ENCODE assay signal across 17 cellular contexts in genomic region chr6:10351678-10352220, GRCh38.
DNase-seq lines count a peak whose midpoint lies in the region; ATAC-seq and TF ChIP-seq lines count a peak whose summit lies in the region.
"Had no signal": no experiment of that assay in that cellular context is flagged by ENCODE, and none has a peak within 500 bp of the region (broad histone marks: within the 10 kb centered on the region; RNA-seq: fewer than 3 reads in every experiment).

No MANE protein-coding gene starts in this region.

- WGBS in GM23248 (ENCODE audit: low coverage in 1 of 2, low lambda C conversion rate in 2 of 2, missing lambda C conversion rate in 2 of 2), 2 experiments: 16 to 24% methylated on average over 16 of the region's 16 CpGs
- WGBS in esophagus, 2 donors: 56 to 67% methylated on average over 16 of the region's 16 CpGs
- no CpG with 5 or more reads among the region's 16 CpGs for WGBS in trophoblast cell (ENCODE audit: extremely low coverage, insufficient coverage, insufficient read length)

- H3K4me1 ChIP-seq in GM23248 (ENCODE audit: insufficient read depth) (no peaks in the 10 kb centered on the region), Panc1 (ENCODE audit: control insufficient read depth, insufficient read depth, low read length) (peaks cover 4% of the 10 kb centered on the region), esophagus (ENCODE audit: control insufficient read depth in 2 of 2, insufficient read depth in 2 of 2, low read length in 1 of 2) (no peaks in the 10 kb centered on the region), trophoblast cell (ENCODE audit: control insufficient read depth in 1 of 2, insufficient read depth in 2 of 2, low read length in 2 of 2) (peaks cover 0 to 5% of the 10 kb centered on the region in 2 experiments)
- H3K4me1 ChIP-seq: BLaER1, Peyer's patch had no signal

- ATAC-seq in Panc1: no peak
- ATAC-seq in activated T-cell treated with anti-CD3 and anti-CD28 coated beads, Interleukin-2, amount 50 U/mL, for 72 hours (replicated peaks in 1 of 2): no peak
- ATAC-seq: A549 had no signal

- H3K27ac ChIP-seq in GM23248: no peak overlapping the region
- peak overlapping the region; percentile 13; the same call in 1 of the 2 replicates for H3K27ac ChIP-seq in Panc1 (ENCODE audit: low read length)
- peak overlapping the region; percentile 34 to 39 for H3K27ac ChIP-seq in esophagus (ENCODE audit: low read depth in 2 of 2, low read length in 1 of 2)
- H3K27ac ChIP-seq in trophoblast cell (ENCODE audit: low read depth, low read length): no peak overlapping the region
- H3K27ac ChIP-seq: A549, BLaER1, Peyer's patch, SJSA1 had no signal

- CTCF ChIA-PET in Panc1 (lab: Charles Lee): no interaction called here
- CTCF ChIA-PET in GM10248 (lab: Yijun Ruan, JAX): no interaction called here

- POLR2A ChIA-PET in Panc1 (lab: Charles Lee): no interaction called here
- POLR2A ChIA-PET in GM10248 (lab: Yijun Ruan, JAX): no interaction called here

- peaks cover 4% of the 10 kb centered on the region for H3K79me1 ChIP-seq in trophoblast cell (ENCODE audit: low read length)

- H3K27me3 ChIP-seq in GM23248 (replicated peaks; ENCODE audit: insufficient read depth): no peaks in the 10 kb centered on the region
- no peaks in the 10 kb centered on the region for H3K27me3 ChIP-seq in Panc1 (ENCODE audit: control insufficient read depth, insufficient read depth, low read length)
- no peaks in the 10 kb centered on the region for H3K27me3 ChIP-seq in esophagus (ENCODE audit: control insufficient read depth in 1 of 2, insufficient read depth in 2 of 2, low read length in 2 of 2)
- H3K27me3 ChIP-seq in trophoblast cell (ENCODE audit: insufficient read depth, low read length): no peaks in the 10 kb centered on the region
- H3K27me3 ChIP-seq: BLaER1, Peyer's patch, SJSA1 had no signal

- H2BK120ac ChIP-seq in trophoblast cell (ENCODE audit: insufficient read depth, low read length, poor library complexity): no peak overlapping the region

- H2BK5ac ChIP-seq in trophoblast cell (ENCODE audit: low read depth, low read length, poor library complexity): no peak overlapping the region

- H2AFZ ChIP-seq in GM23248: peak overlapping the region; percentile 48; the same call in 1 of the 2 replicates
- no peak overlapping the region for H2AFZ ChIP-seq in trophoblast cell (ENCODE audit: insufficient read depth, low read length, poor library complexity)

- H3K4ac ChIP-seq in trophoblast cell (ENCODE audit: low read depth, low read length): no peak overlapping the region

- in situ Hi-C loops in GM23248 (cut with MboI): no loop called here
- in situ Hi-C loops in Panc1 (cut with HindIII; ENCODE audit: low pct_unique_long_range_greater_than_20kb, low sequenced_read_pairs): no loop called here

- H3K79me2 ChIP-seq in GM23248 (ENCODE audit: insufficient read depth) (no peaks in the 10 kb centered on the region), trophoblast cell (ENCODE audit: control insufficient read depth, insufficient read depth, low read length, poor library complexity) (no peaks in the 10 kb centered on the region)

- H3K36me3 ChIP-seq in GM23248 (ENCODE audit: low read depth): no peaks in the 10 kb centered on the region
- H3K36me3 ChIP-seq in Panc1 (ENCODE audit: control insufficient read depth, insufficient read depth, low read length): no peaks in the 10 kb centered on the region
- no peaks in the 10 kb centered on the region for H3K36me3 ChIP-seq in esophagus (ENCODE audit: control insufficient read depth in 2 of 2, insufficient read depth in 2 of 2, low read length in 1 of 2)
- no peaks in the 10 kb centered on the region for H3K36me3 ChIP-seq in trophoblast cell (ENCODE audit: control insufficient read depth in 1 of 2, insufficient read depth in 2 of 2, low read length in 2 of 2)
- H3K36me3 ChIP-seq: BLaER1, Peyer's patch, SJSA1 had no signal

- peak; percentile 14 for DNase-seq in GM23248
- no peak for DNase-seq in Panc1 (ENCODE audit: low read depth, low spot score)
- no peak for DNase-seq in trophoblast cell
- no peak for DNase-seq in NCI-H2081 treated with DMSO at 0.1 percent for 48 hours (lab: John Stamatoyannopoulos, UW)
- DNase-seq in GM10248 (ENCODE audit: extremely low spot score): no peak
- DNase-seq in activated T-cell treated with anti-CD3 and anti-CD28 coated beads, Interleukin-2, amount 50 U/mL, for 72 hours: no peak
- DNase-seq in cardiac septum (ENCODE audit: low spot score): no peak
- DNase-seq: CD4-positive, alpha-beta memory T cell; NCI-H1105 treated with DMSO at 0.1 percent for 48 hours; NCI-H1694 treated with DMSO at 0.1 percent for 48 hours; NCI-H2227 treated with DMSO at 0.1 percent for 48 hours; NCI-H524 treated with DMSO at 0.1 percent for 48 hours; Peyer's patch had no signal

- H2BK12ac ChIP-seq in trophoblast cell (ENCODE audit: low read length): peak overlapping the region; percentile 55

- no peak overlapping the region for H4K91ac ChIP-seq in trophoblast cell (ENCODE audit: low read depth, low read length)

- H4K12ac ChIP-seq in trophoblast cell (ENCODE audit: low read depth, low read length): no peak overlapping the region

- BruUV-seq in Panc1 (replicated peaks; lab: Mats Ljungman, UMichigan): no TSS peak

- H4K8ac ChIP-seq in trophoblast cell (ENCODE audit: low read depth, low read length): no peak overlapping the region

- peaks cover 11% of the 10 kb centered on the region for H3K27me3 Mint-ChIP-seq in activated T-cell treated with anti-CD3 and anti-CD28 coated beads, Interleukin-2, amount 50 U/mL, for 72 hours (ENCODE audit: low read depth)

- H3F3A ChIP-seq in GM23248 (ENCODE audit: insufficient read depth): no peaks in the 10 kb centered on the region

- H3K4me3 ChIP-seq in GM23248 (no peak overlapping the region), Panc1 (ENCODE audit: low read depth in 2 of 2, low read length in 2 of 2) (no peak overlapping the region), esophagus (ENCODE audit: low read depth in 1 of 2, low read length in 2 of 2) (no peak overlapping the region), trophoblast cell (ENCODE audit: low read depth, low read length) (no peak overlapping the region)
- H3K4me3 ChIP-seq: A549, BLaER1, Peyer's patch, SJSA1 had no signal

- H3K4me1 Mint-ChIP-seq in activated T-cell treated with anti-CD3 and anti-CD28 coated beads, Interleukin-2, amount 50 U/mL, for 72 hours (ENCODE audit: low read depth): no peaks in the 10 kb centered on the region
- H3K4me1 Mint-ChIP-seq: CD4-positive, alpha-beta memory T cell had no signal

- H4K20me1 ChIP-seq in GM23248 (ENCODE audit: insufficient read depth): no peaks in the 10 kb centered on the region
- H4K20me1 ChIP-seq: BLaER1 had no signal

- H3K36me3 Mint-ChIP-seq in activated T-cell treated with anti-CD3 and anti-CD28 coated beads, Interleukin-2, amount 50 U/mL, for 72 hours (ENCODE audit: insufficient read depth in 2 of 2): no peaks in the 10 kb centered on the region
- H3K36me3 Mint-ChIP-seq: CD4-positive, alpha-beta memory T cell had no signal

- no peak overlapping the region for H3K4me3 Mint-ChIP-seq in activated T-cell treated with anti-CD3 and anti-CD28 coated beads, Interleukin-2, amount 50 U/mL, for 72 hours
- H3K4me3 Mint-ChIP-seq: CD4-positive, alpha-beta memory T cell had no signal

- no peak overlapping the region for H3K14ac ChIP-seq in trophoblast cell (ENCODE audit: low read length)

- H3K9me3 Mint-ChIP-seq in activated T-cell treated with anti-CD3 and anti-CD28 coated beads, Interleukin-2, amount 50 U/mL, for 72 hours: no peaks in the 10 kb centered on the region

- no peak for TF ChIP-seq CTCF in Panc1 (IDR thresholded peaks at IDR 0.05)
- TF ChIP-seq CTCF in GM10248 (IDR thresholded peaks at IDR 0.05; ENCODE audit: control extremely low read depth, extremely low read depth, low read depth, missing control alignments): no peak

- intact Hi-C loops in Panc1 (cut with micrococcal nuclease; ENCODE audit: unreplicated experiment): no loop called here
- intact Hi-C loops in cardiac septum (cut with DNase I): no loop called here

- H3K9ac ChIP-seq in GM23248 (no peak overlapping the region), trophoblast cell (ENCODE audit: low read length) (no peak overlapping the region)
- H3K9ac ChIP-seq: BLaER1 had no signal

- H3K9me3 ChIP-seq in GM23248 (ENCODE audit: low read depth): no peaks in the 10 kb centered on the region
- H3K9me3 ChIP-seq in Panc1 (ENCODE audit: control insufficient read depth, insufficient read depth, low read depth, low read length): no peaks in the 10 kb centered on the region
- H3K9me3 ChIP-seq in esophagus (ENCODE audit: control insufficient read depth in 2 of 2, insufficient read depth in 1 of 2, low read depth in 1 of 2, low read length in 1 of 2): no peaks in the 10 kb centered on the region
- H3K9me3 ChIP-seq in trophoblast cell (ENCODE audit: insufficient read depth, low read depth, low read length): no peaks in the 10 kb centered on the region
- H3K9me3 ChIP-seq: A549, BLaER1, Peyer's patch had no signal

- H3K27ac Mint-ChIP-seq in activated T-cell treated with anti-CD3 and anti-CD28 coated beads, Interleukin-2, amount 50 U/mL, for 72 hours: no peak overlapping the region
- H3K27ac Mint-ChIP-seq: CD4-positive, alpha-beta memory T cell had no signal

- no peaks in the 10 kb centered on the region for H3K9me2 ChIP-seq in GM23248 (ENCODE audit: insufficient read depth)

- no peak overlapping the region for H3K23ac ChIP-seq in trophoblast cell (ENCODE audit: low read length)

- H3K4me2 ChIP-seq in GM23248 (ENCODE audit: unreplicated experiment): no peak overlapping the region
- no peak overlapping the region for H3K4me2 ChIP-seq in trophoblast cell (ENCODE audit: low read length)
- H3K4me2 ChIP-seq: A549, BLaER1 had no signal

- no peak overlapping the region for H3K18ac ChIP-seq in trophoblast cell (ENCODE audit: low read length)

- no peak overlapping the region for H2AK5ac ChIP-seq in trophoblast cell (ENCODE audit: low read length)

Comparison
In these comparisons a context has a peak if more than half of its experiments do, and no peak if none do; other contexts are left out.
1. H3K27ac ChIP-seq: peak in Panc1 (single experiment) and esophagus (2 of 2); none in GM23248 (single experiment) and trophoblast cell (single experiment).